In the genomic region with DNA sequence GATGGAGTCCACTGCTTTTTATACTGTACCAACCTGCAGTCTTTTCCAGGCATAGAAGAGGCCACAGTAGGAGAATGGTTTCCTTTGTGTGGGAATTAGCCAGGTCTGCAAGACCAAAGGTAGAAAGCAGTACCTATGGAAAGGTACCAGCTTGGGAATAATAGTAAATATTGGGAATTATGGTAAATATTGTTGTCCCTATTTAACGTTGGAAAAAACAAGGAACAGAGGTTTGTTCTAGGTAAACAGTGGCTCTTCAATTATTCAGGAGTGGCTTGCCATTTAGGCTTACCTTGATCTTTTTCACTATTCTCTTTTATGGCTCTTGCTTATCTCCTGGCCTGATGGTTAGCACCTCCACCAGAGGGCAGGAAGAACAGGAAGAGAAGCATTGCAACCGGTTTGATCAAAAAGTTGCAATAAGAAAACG, we compare ENCODE assay signal across 14 cellular contexts. TPM values are rescaled to one million over a fixed set of nuclear protein-coding genes. Genes with fewer than 3 reads are reported as not detected.
DNase-seq lines count a peak whose midpoint lies in the region; ATAC-seq and TF ChIP-seq lines count a peak whose summit lies in the region.
"Had no signal": no experiment of that assay in that cellular context is flagged by ENCODE, and none has a peak within 500 bp of the region (broad histone marks: within the 10 kb centered on the region; RNA-seq: fewer than 3 reads in every experiment).

No MANE protein-coding gene starts in this region.

- no peaks in the 10 kb centered on the region for H3K4me1 ChIP-seq in left ventricle myocardium inferior

- peaks cover 14% of the 10 kb centered on the region for H3K4me1 Mint-ChIP-seq in activated CD8-positive, alpha-beta T cell treated with anti-CD3 and anti-CD28 coated beads for 36 hours (ENCODE audit: low read depth)

- POLR2A ChIA-PET in activated CD8-positive, alpha-beta T cell treated with anti-CD3 and anti-CD28 coated beads for 36 hours (lab: Charles Lee): no interaction called here

- no peaks in the 10 kb centered on the region for H3K36me3 Mint-ChIP-seq in activated CD8-positive, alpha-beta T cell treated with anti-CD3 and anti-CD28 coated beads for 36 hours (ENCODE audit: low read depth)
- H3K36me3 Mint-ChIP-seq: activated naive CD8-positive, alpha-beta T cell treated with anti-CD3 and anti-CD28 coated beads, Interleukin-2, amount 10 ng/mL, durations not matched to agents 7 days and 5 days had no signal

- H3K27me3 ChIP-seq in left ventricle myocardium inferior (ENCODE audit: low read depth): no peaks in the 10 kb centered on the region
- H3K27me3 ChIP-seq: upper lobe of left lung had no signal

- no peak overlapping the region for H3K27ac ChIP-seq in left ventricle myocardium inferior (replicated peaks)
- H3K27ac ChIP-seq: upper lobe of left lung had no signal

- intact Hi-C loops in left ventricle myocardium inferior (cut with micrococcal nuclease): no loop called here
- intact Hi-C loops in left ventricle myocardium superior (cut with micrococcal nuclease): no loop called here
- intact Hi-C loops in activated CD8-positive, alpha-beta T cell treated with anti-CD3 and anti-CD28 coated beads for 36 hours (cut with micrococcal nuclease): loop anchor here (10.0 kb wide), 1 partner anchor 105 kb away; no protein-coding TSS in a partner anchor

- no peaks in the 10 kb centered on the region for H3K9me3 Mint-ChIP-seq in activated CD8-positive, alpha-beta T cell treated with anti-CD3 and anti-CD28 coated beads for 36 hours
- H3K9me3 Mint-ChIP-seq: activated B cell treated with CpG ODN at 0.5 μM for 24 hours had no signal

- H3K4me3 ChIP-seq in left ventricle myocardium inferior: no peak overlapping the region
- no peak overlapping the region for H3K4me3 ChIP-seq in fibroblast of villous mesenchyme (ENCODE audit: low read depth, low read length)
- H3K4me3 ChIP-seq: lung, upper lobe of left lung had no signal

- H3K4me3 Mint-ChIP-seq in activated CD8-positive, alpha-beta T cell treated with anti-CD3 and anti-CD28 coated beads for 36 hours: no peak overlapping the region
- H3K4me3 Mint-ChIP-seq: activated B cell treated with CpG ODN at 0.5 μM for 24 hours; activated naive CD8-positive, alpha-beta T cell treated with anti-CD3 and anti-CD28 coated beads, Interleukin-2, amount 10 ng/mL, durations not matched to agents 7 days and 5 days had no signal

- ATAC-seq in left ventricle myocardium superior (no peak), HG03097 (IDR thresholded peaks at IDR 0.05; ENCODE audit: low FRiP score, unreplicated experiment) (no peak)
- no peak for ATAC-seq in activated CD8-positive, alpha-beta T cell treated with anti-CD3 and anti-CD28 coated beads for 36 hours

- peak; percentile 18 for TF ChIP-seq CTCF in left ventricle myocardium inferior (IDR thresholded peaks at IDR 0.05; ENCODE audit: borderline replicate concordance)
- peak; percentile 33 for TF ChIP-seq CTCF in fibroblast of villous mesenchyme (IDR thresholded peaks at IDR 0.05; ENCODE audit: insufficient read depth, low read depth, low read length)
- TF ChIP-seq CTCF in activated CD8-positive, alpha-beta T cell treated with anti-CD3 and anti-CD28 coated beads for 36 hours (IDR thresholded peaks at IDR 0.05): no peak

- no peaks in the 10 kb centered on the region for H3K9me3 ChIP-seq in left ventricle myocardium inferior (replicated peaks)
- H3K9me3 ChIP-seq: upper lobe of left lung had no signal

- no peaks in the 10 kb centered on the region for H3K27me3 Mint-ChIP-seq in activated CD8-positive, alpha-beta T cell treated with anti-CD3 and anti-CD28 coated beads for 36 hours
- H3K27me3 Mint-ChIP-seq: activated B cell treated with CpG ODN at 0.5 μM for 24 hours; activated naive CD8-positive, alpha-beta T cell treated with anti-CD3 and anti-CD28 coated beads, Interleukin-2, amount 10 ng/mL, durations not matched to agents 7 days and 5 days had no signal

- CTCF ChIA-PET in activated CD8-positive, alpha-beta T cell treated with anti-CD3 and anti-CD28 coated beads for 36 hours (lab: Charles Lee): no interaction called here

- no peak overlapping the region for H3K27ac Mint-ChIP-seq in activated CD8-positive, alpha-beta T cell treated with anti-CD3 and anti-CD28 coated beads for 36 hours
- H3K27ac Mint-ChIP-seq: activated B cell treated with CpG ODN at 0.5 μM for 24 hours; activated naive CD8-positive, alpha-beta T cell treated with anti-CD3 and anti-CD28 coated beads, Interleukin-2, amount 10 ng/mL, durations not matched to agents 7 days and 5 days had no signal

- H3K36me3 ChIP-seq in left ventricle myocardium inferior: no peaks in the 10 kb centered on the region
- H3K36me3 ChIP-seq: upper lobe of left lung had no signal

- DNase-seq in left ventricle myocardium inferior (no peak), left ventricle myocardium superior (no peak), OCI-M1 (lab: John Stamatoyannopoulos, UW) (peak; percentile 61), fibroblast of villous mesenchyme (ENCODE audit: low read depth) (no peak), NCI-H345 (lab: John Stamatoyannopoulos, UW) (no peak), amniotic stem cell (lab: John Stamatoyannopoulos, UW) (no peak)
- DNase-seq in activated CD8-positive, alpha-beta T cell treated with anti-CD3 and anti-CD28 coated beads for 36 hours: no peak
- DNase-seq: activated B cell treated with CpG ODN at 0.5 μM for 24 hours; activated naive CD8-positive, alpha-beta T cell treated with anti-CD3 and anti-CD28 coated beads, Interleukin-2, amount 10 ng/mL, durations not matched to agents 7 days and 5 days; NCI-H526 treated with DMSO at 0.1 percent for 48 hours; stimulated activated CD4-positive, alpha-beta T cell treated with anti-CD3 and anti-CD28 coated beads, Interleukin-12 subunit alpha, Interleukin-12 subunit beta, amount 100 ng/mL, for 4 hours; upper lobe of left lung had no signal

RNA-seq across cellular contexts. Expression of a gene that starts 43.9 kb away (rescaled TPM):
- total RNA-seq in left ventricle myocardium inferior (7.2 TPM), left ventricle myocardium superior (7.8 TPM), fibroblast of villous mesenchyme (8.7 and 13.8 TPM in 2 replicates)
- 1 to 10 TPM; 1.9 to 3.0 TPM for total RNA-seq in activated CD8-positive, alpha-beta T cell treated with anti-CD3 and anti-CD28 coated beads for 36 hours
